In genomic region chr2:86439879-86440630, GRCh38 we compare ENCODE assay signal across 9 cellular contexts. TPM values are rescaled to one million over a fixed set of nuclear protein-coding genes. Genes with fewer than 3 reads are reported as not detected.
DNase-seq lines count a peak whose midpoint lies in the region; ATAC-seq, FAIRE-seq and TF ChIP-seq lines count a peak whose summit lies in the region.
"Had no signal": no experiment of that assay in that cellular context is flagged by ENCODE, and none has a peak within 500 bp of the region (broad histone marks: within the 10 kb centered on the region; RNA-seq: fewer than 3 reads in every experiment).

No MANE protein-coding gene starts in this region.

- H3K36me3 Mint-ChIP-seq in activated T-cell treated with anti-CD3 and anti-CD28 coated beads, Interleukin-2, amount 50 U/mL, for 4 hours (ENCODE audit: insufficient read depth), result peaks cover 14% of the 10 kb centered on the region
- peaks cover 40% of the 10 kb centered on the region for H3K36me3 Mint-ChIP-seq in activated naive CD8-positive, alpha-beta T cell treated with anti-CD3 and anti-CD28 coated beads for 36 hours

- H3K9me3 ChIP-seq in liver (ENCODE audit: control insufficient read depth in 4 of 4, low read length in 3 of 4), result peaks cover 3 to 37% (median 9%) of the 10 kb centered on the region in 4 donors
- H3K9me3 ChIP-seq in thyroid gland, result peaks cover 3% of the 10 kb centered on the region

- peaks cover 24% of the 10 kb centered on the region for H3K9me3 Mint-ChIP-seq in activated T-cell treated with anti-CD3 and anti-CD28 coated beads, Interleukin-2, amount 50 U/mL, for 4 hours
- peaks cover 16% of the 10 kb centered on the region for H3K9me3 Mint-ChIP-seq in activated naive CD8-positive, alpha-beta T cell treated with anti-CD3 and anti-CD28 coated beads for 36 hours

- TF ChIP-seq CTCF in liver (IDR thresholded peaks at IDR 0.05; ENCODE audit: low read depth, low read length, missing input control) (no peak), thyroid gland (IDR thresholded peaks at IDR 0.05) (no peak)

- H3K9ac ChIP-seq in liver (ENCODE audit: low read depth in 1 of 2, low read length in 2 of 2), result no peak overlapping the region

- peaks cover 36% of the 10 kb centered on the region for H3K4me1 Mint-ChIP-seq in activated T-cell treated with anti-CD3 and anti-CD28 coated beads, Interleukin-2, amount 50 U/mL, for 4 hours (ENCODE audit: low read depth)
- H3K4me1 Mint-ChIP-seq in activated naive CD8-positive, alpha-beta T cell treated with anti-CD3 and anti-CD28 coated beads for 36 hours, result peaks cover 30% of the 10 kb centered on the region

- TF ChIP-seq RAD21 in liver (IDR thresholded peaks at IDR 0.05), result no peak

- WGBS in liver, result 97% methylated on average over 3 of the region's 3 CpGs
- WGBS in thyroid gland, 2 donors, result 97 to 98% methylated on average over 3 of the region's 3 CpGs

- H3K4me3 ChIP-seq in liver (ENCODE audit: low read depth in 1 of 3, low read length in 3 of 3), result peak overlapping the region in 1 of 3 donors; percentile 60
- H3K4me3 ChIP-seq in thyroid gland (replicated peaks in 1 of 3), result no peak overlapping the region

- H3K4me1 ChIP-seq in liver (ENCODE audit: control insufficient read depth in 4 of 4, insufficient read depth in 4 of 4, low read length in 3 of 4) (peaks cover 0 to 17% (median 8%) of the 10 kb centered on the region in 4 donors), thyroid gland (peaks cover 20 to 25% of the 10 kb centered on the region in 2 donors)
- H3K4me1 ChIP-seq: foreskin keratinocyte had no signal

- H3K27ac ChIP-seq in liver (ENCODE audit: low read depth in 1 of 2, low read length in 2 of 2), result peak overlapping the region; percentile 76 to 98
- peak overlapping the region; percentile 93 to 98 (median 94) for H3K27ac ChIP-seq in thyroid gland

- intact Hi-C loops in thyroid gland (cut with DNase I), result loop anchor here (10.0 kb wide), 1 partner anchor 245 kb away; the partner anchor contains the start of genes IMMT and MRPL35

- ATAC-seq in activated T-cell treated with anti-CD3 and anti-CD28 coated beads, Interleukin-2, amount 50 U/mL, for 4 hours, result no peak
- ATAC-seq in HG03460 (IDR thresholded peaks at IDR 0.05; ENCODE audit: unreplicated experiment), result no peak

- no peak for FAIRE-seq in GM12891 (lab: Jason Lieb, UNC)

- DNase-seq in activated T-cell treated with anti-CD3 and anti-CD28 coated beads, Interleukin-2, amount 50 U/mL, for 4 hours, result no peak
- DNase-seq in activated T-cell treated with anti-CD3 and anti-CD28 coated beads for 4 hours (no peak), thyroid gland (no peak), GM12891 (ENCODE audit: insufficient read length, low spot score) (no peak), CD1c-positive myeloid dendritic cell (ENCODE audit: extremely low spot score) (no peak)
- DNase-seq in activated naive CD8-positive, alpha-beta T cell treated with anti-CD3 and anti-CD28 coated beads for 36 hours, result no peak

- H3K27ac Mint-ChIP-seq in activated naive CD8-positive, alpha-beta T cell treated with anti-CD3 and anti-CD28 coated beads for 36 hours, result peak overlapping the region; percentile 100

- H3K27me3 Mint-ChIP-seq in activated T-cell treated with anti-CD3 and anti-CD28 coated beads, Interleukin-2, amount 50 U/mL, for 4 hours (ENCODE audit: low read depth), result no peaks in the 10 kb centered on the region
- peaks cover 3% of the 10 kb centered on the region for H3K27me3 Mint-ChIP-seq in activated naive CD8-positive, alpha-beta T cell treated with anti-CD3 and anti-CD28 coated beads for 36 hours

- peak overlapping the region; percentile 90 for H3K4me3 Mint-ChIP-seq in activated T-cell treated with anti-CD3 and anti-CD28 coated beads, Interleukin-2, amount 50 U/mL, for 4 hours
- H3K4me3 Mint-ChIP-seq in activated naive CD8-positive, alpha-beta T cell treated with anti-CD3 and anti-CD28 coated beads for 36 hours, result peak overlapping the region; percentile 90

- no peaks in the 10 kb centered on the region for H3K36me3 ChIP-seq in liver (ENCODE audit: control insufficient read depth in 4 of 4, insufficient read depth in 3 of 4, low read depth in 1 of 4, low read length in 3 of 4)
- no peaks in the 10 kb centered on the region for H3K36me3 ChIP-seq in thyroid gland

- TF ChIP-seq POLR2A in thyroid gland (IDR thresholded peaks at IDR 0.05) (no peak), GM12891 (IDR thresholded peaks at IDR 0.05; ENCODE audit: low read depth, low read length) (no peak)

- H3K27me3 ChIP-seq in liver (ENCODE audit: control insufficient read depth in 4 of 4, insufficient read depth in 4 of 4, low read length in 3 of 4) (peaks cover 0 to 2% (median 0%) of the 10 kb centered on the region in 4 donors), thyroid gland (no peaks in the 10 kb centered on the region)
- H3K27me3 ChIP-seq: foreskin keratinocyte had no signal

TF ChIP-seq in liver, 16 proteins besides CTCF, POLR2A, EP300 and RAD21 (continues in another document):
- TF ChIP-seq, protein P1, sequence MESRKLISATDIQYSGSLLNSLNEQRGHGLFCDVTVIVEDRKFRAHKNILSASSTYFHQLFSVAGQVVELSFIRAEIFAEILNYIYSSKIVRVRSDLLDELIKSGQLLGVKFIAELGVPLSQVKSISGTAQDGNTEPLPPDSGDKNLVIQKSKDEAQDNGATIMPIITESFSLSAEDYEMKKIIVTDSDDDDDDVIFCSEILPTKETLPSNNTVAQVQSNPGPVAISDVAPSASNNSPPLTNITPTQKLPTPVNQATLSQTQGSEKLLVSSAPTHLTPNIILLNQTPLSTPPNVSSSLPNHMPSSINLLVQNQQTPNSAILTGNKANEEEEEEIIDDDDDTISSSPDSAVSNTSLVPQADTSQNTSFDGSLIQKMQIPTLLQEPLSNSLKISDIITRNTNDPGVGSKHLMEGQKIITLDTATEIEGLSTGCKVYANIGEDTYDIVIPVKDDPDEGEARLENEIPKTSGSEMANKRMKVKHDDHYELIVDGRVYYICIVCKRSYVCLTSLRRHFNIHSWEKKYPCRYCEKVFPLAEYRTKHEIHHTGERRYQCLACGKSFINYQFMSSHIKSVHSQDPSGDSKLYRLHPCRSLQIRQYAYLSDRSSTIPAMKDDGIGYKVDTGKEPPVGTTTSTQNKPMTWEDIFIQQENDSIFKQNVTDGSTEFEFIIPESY (IDR thresholded peaks at IDR 0.05), result no peak
- TF ChIP-seq FOXA1 (IDR thresholded peaks at IDR 0.05) (no peak), HNF4G (IDR thresholded peaks at IDR 0.05) (no peak), HNF4A (conservative IDR thresholded peaks at IDR 0.05) (no peak), GABPA (IDR thresholded peaks at IDR 0.05 in 1 of 2, conservative IDR thresholded peaks at IDR 0.05 in 1 of 2) (no peak), RXRA (IDR thresholded peaks at IDR 0.05) (no peak), JUND (IDR thresholded peaks at IDR 0.05) (no peak), SP1 (IDR thresholded peaks at IDR 0.05) (no peak), NR2F2 (IDR thresholded peaks at IDR 0.05) (no peak), TAF1 (conservative IDR thresholded peaks at IDR 0.05) (no peak), EGR1 (IDR thresholded peaks at IDR 0.05; ENCODE audit: low read depth in 2 of 2) (no peak)

TF ChIP-seq in GM12891, 5 proteins besides CTCF, POLR2A, EP300 and RAD21:
- TF ChIP-seq POLR2AphosphoS5 (IDR thresholded peaks at IDR 0.05; ENCODE audit: low read depth, low read length) (no peak), TAF1 (IDR thresholded peaks at IDR 0.05; ENCODE audit: low read depth, low read length) (no peak), SPI1 (IDR thresholded peaks at IDR 0.05; ENCODE audit: low read depth, low read length) (no peak), PAX5 (IDR thresholded peaks at IDR 0.05; ENCODE audit: insufficient read depth, low read length, severe bottlenecking) (no peak), POU2F2 (IDR thresholded peaks at IDR 0.05; ENCODE audit: low read depth, low read length) (no peak)
TF ChIP-seq in GM12891: peak in this region for 0.

RNA-seq across cellular contexts. Expression of gene KDM3A, which starts 1.1 kb away (rescaled TPM):
- total RNA-seq in activated T-cell treated with anti-CD3 and anti-CD28 coated beads, Interleukin-2, amount 50 U/mL, for 4 hours, result 10 to 100 TPM; 32.9 to 45.9 (median 36.5) TPM
- total RNA-seq in activated naive CD8-positive, alpha-beta T cell treated with anti-CD3 and anti-CD28 coated beads for 36 hours, result 10 to 100 TPM; 55.5 to 57.3 TPM
- total RNA-seq in liver, result 10 to 100 TPM; 11.2 to 19.8 TPM
- 1 to 10 TPM; 3.9 to 5.4 TPM for polyA plus RNA-seq in liver
- 10 to 100 TPM; 39.5 to 60.9 (median 51.1) TPM for total RNA-seq in thyroid gland
- 33.6 TPM for polyA plus RNA-seq in GM12891 (2012; ENCODE audit: low read depth, missing spikeins)
